In genomic region chr3:37174532-37175126, GRCh38 we compare ENCODE assay signal across 8 cellular contexts. TPM values are rescaled to one million over a fixed set of nuclear protein-coding genes. Genes with fewer than 3 reads are reported as not detected.
A peak's percentile ranks its signal among the peaks of the same experiment; 100 is the strongest.
DNase-seq lines count a peak whose midpoint lies in the region; ATAC-seq and TF ChIP-seq lines count a peak whose summit lies in the region.

Gene LRRFIP2, minus strand, starts transcription at chr3:37174582. Its CDS starts 25,599 bp downstream, at chr3:37148983.

- H3K4me3 ChIP-seq in SJSA1: peak within 1 kb of the TSS; percentile 92
- peak within 1 kb of the TSS; percentile 98 for H3K4me3 ChIP-seq in endodermal cell (ENCODE audit: low read length)
- peak within 1 kb of the TSS; percentile 98 for H3K4me3 ChIP-seq in mucosa of descending colon
- H3K4me3 ChIP-seq in aorta (ENCODE audit: low read length in 2 of 2): peak within 1 kb of the TSS; percentile 89 to 92

- ATAC-seq in HG02678 (IDR thresholded peaks at IDR 0.05; ENCODE audit: unreplicated experiment) (peak; percentile 25), mucosa of descending colon (no peak), aorta (ENCODE audit: low FRiP score) (no peak), GM19035 (IDR thresholded peaks at IDR 0.05; ENCODE audit: unreplicated experiment) (no peak)

- H3K9ac ChIP-seq in endodermal cell (ENCODE audit: extremely low read depth, low read length, poor library complexity, severe bottlenecking): peak within 1 kb of the TSS; percentile 75

- H3K9me3 ChIP-seq in SJSA1 (replicated peaks) (no peaks in the 10 kb centered on the region), endodermal cell (ENCODE audit: control insufficient read depth, low read length) (no peaks in the 10 kb centered on the region), mucosa of descending colon (no peaks in the 10 kb centered on the region), aorta (ENCODE audit: control insufficient read depth, low read length) (no peaks in the 10 kb centered on the region)

- TF ChIP-seq CTCF in endodermal cell (conservative IDR thresholded peaks at IDR 0.05) (no peak), mucosa of descending colon (IDR thresholded peaks at IDR 0.05) (no peak)

- H3K27me3 ChIP-seq in SJSA1 (replicated peaks) (no peaks in the 10 kb centered on the region), endodermal cell (ENCODE audit: control insufficient read depth, insufficient read depth, low read length, poor library complexity, severe bottlenecking) (no peaks in the 10 kb centered on the region), aorta (ENCODE audit: control insufficient read depth in 1 of 2, insufficient read depth in 2 of 2, low read length in 1 of 2) (no peaks in the 10 kb centered on the region)

- H3K27me3 Mint-ChIP-seq in endodermal cell (ENCODE audit: insufficient read depth): no peaks in the 10 kb centered on the region

- H3K27ac ChIP-seq in SJSA1 (peak within 1 kb of the TSS; percentile 75), endodermal cell (ENCODE audit: low read depth, low read length) (peak within 1 kb of the TSS; percentile 80), aorta (ENCODE audit: low read depth in 1 of 2, low read length in 2 of 2) (peak within 1 kb of the TSS; percentile 92 to 94)

- peaks cover 7% of the 10 kb centered on the region for H3K36me3 Mint-ChIP-seq in endodermal cell (ENCODE audit: low read depth)

- peaks cover 35% of the 10 kb centered on the region for H3K4me1 Mint-ChIP-seq in endodermal cell

- in situ Hi-C loops in G401 (cut with HindIII; ENCODE audit: low sequenced_read_pairs): no loop called here

- WGBS in endodermal cell (ENCODE audit: insufficient coverage in 1 of 2, insufficient read length in 1 of 2), 2 experiments: 41 to 75% methylated on average over 2 to 5 of the region's 5 CpGs
- 1 to 3% methylated on average over 5 of the region's 5 CpGs for WGBS in aorta, 2 donors

- intact Hi-C loops in mucosa of descending colon (cut with DNase I, micrococcal nuclease): no loop called here
- intact Hi-C loops in aorta (cut with DNase I): no loop called here

- H3K4me3 Mint-ChIP-seq in endodermal cell: peak within 1 kb of the TSS; percentile 89

- no peak for DNase-seq in G401 (ENCODE audit: low spot score)
- DNase-seq in SJSA1 (ENCODE audit: low read depth in 1 of 2, low spot score in 2 of 2): peak in 1 of 2 experiments; percentile 24
- no peak for DNase-seq in endodermal cell
- no peak for DNase-seq in mucosa of descending colon
- no peak for DNase-seq in aorta
- DNase-seq in effector CD4-positive, alpha-beta T cell: no peak

- H3K4me1 ChIP-seq in SJSA1 (replicated peaks) (peaks cover 35% of the 10 kb centered on the region), endodermal cell (ENCODE audit: control insufficient read depth, insufficient read depth, low read length) (no peaks in the 10 kb centered on the region), mucosa of descending colon (ENCODE audit: low read depth) (peaks cover 35% of the 10 kb centered on the region), aorta (ENCODE audit: control insufficient read depth in 1 of 2, insufficient read depth in 2 of 2, low read length in 2 of 2) (peaks cover 2 to 3% of the 10 kb centered on the region in 2 donors)

- no peaks in the 10 kb centered on the region for H3K9me3 Mint-ChIP-seq in endodermal cell

- H3K27ac Mint-ChIP-seq in endodermal cell: peak within 1 kb of the TSS; percentile 84

- peaks cover 53% of the 10 kb centered on the region for H3K36me3 ChIP-seq in SJSA1
- peaks cover 14% of the 10 kb centered on the region for H3K36me3 ChIP-seq in endodermal cell (ENCODE audit: control insufficient read depth, insufficient read depth, low read length)
- no peaks in the 10 kb centered on the region for H3K36me3 ChIP-seq in mucosa of descending colon (ENCODE audit: low read depth)
- no peaks in the 10 kb centered on the region for H3K36me3 ChIP-seq in aorta (ENCODE audit: control insufficient read depth in 1 of 2, insufficient read depth in 2 of 2, low read length in 1 of 2)

RNA-seq across cellular contexts. Expression of gene LRRFIP2, which starts in this region (rescaled TPM):
- 63.3 and 90.5 TPM in 2 replicates for total RNA-seq in G401 (2014; rRNA removed; shearing (Covaris generic))
- 60.6 and 67.5 TPM in 2 replicates for total RNA-seq in SJSA1 (2014; rRNA removed; shearing (Covaris generic))
- total RNA-seq in endodermal cell (10 to 100 TPM; 32.6 to 34.6 TPM), mucosa of descending colon (100 to 1,000 TPM in 2 of 3 donors, 10 to 100 TPM in 1; 89.9 to 136 (median 128) TPM), aorta (10 to 100 TPM; 62.9 to 96.9 TPM)
- polyA plus RNA-seq in endodermal cell (2013, experiment 1 of 2): 31.6 TPM
- polyA plus RNA-seq in endodermal cell (2013, experiment 2 of 2): 26.5 TPM
- 10 to 100 TPM; 44.5 to 51.1 TPM for polyA plus RNA-seq in aorta
